15 cellular contexts compared by ENCODE assay signal in the genomic region with DNA sequence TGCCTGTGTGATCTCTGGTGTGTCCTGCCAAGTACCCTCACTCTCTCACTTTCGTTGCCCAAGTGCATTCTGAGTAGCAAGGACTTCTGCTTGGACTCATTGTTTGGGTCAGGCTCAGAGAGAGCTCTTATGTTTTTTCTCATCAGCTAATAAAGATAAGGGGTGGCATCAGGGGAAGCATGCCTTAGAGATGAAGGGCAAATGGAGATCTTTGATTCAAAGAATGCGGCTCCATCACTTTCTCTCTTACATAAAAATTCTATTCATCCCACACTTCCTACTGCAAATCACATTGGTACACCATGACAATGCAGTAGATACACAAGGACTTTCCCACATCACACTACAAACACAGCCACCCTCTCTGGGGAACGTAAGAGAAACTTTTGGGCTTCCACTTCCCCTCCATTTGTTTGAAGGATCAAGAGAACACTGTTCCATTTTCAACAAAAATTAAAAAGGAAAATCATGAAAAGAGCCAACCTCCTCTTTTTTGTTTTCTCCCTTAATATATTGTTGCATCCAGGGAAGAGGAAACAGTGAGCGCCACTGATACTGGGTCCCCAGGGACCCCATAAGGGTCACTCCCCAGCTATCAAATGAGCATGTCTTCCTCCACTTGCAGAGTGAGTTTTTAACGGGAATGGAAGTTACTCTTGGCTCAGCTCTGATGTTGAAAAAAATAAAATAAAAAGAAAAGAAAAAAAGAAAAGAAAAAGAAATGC.
DNase-seq lines count a peak whose midpoint lies in the region; ATAC-seq and TF ChIP-seq lines count a peak whose summit lies in the region.
"Had no signal": no experiment of that assay in that cellular context is flagged by ENCODE, and none has a peak within 500 bp of the region (broad histone marks: within the 10 kb centered on the region; RNA-seq: fewer than 3 reads in every experiment).

No MANE protein-coding gene starts in this region.

- WGBS in esophagus muscularis mucosa = 44% methylated on average over 5 of the region's 5 CpGs

- no peaks in the 10 kb centered on the region for H3K27me3 Mint-ChIP-seq in nephron (ENCODE audit: low read depth)
- H3K27me3 Mint-ChIP-seq in activated CD8-positive, alpha-beta memory T cell treated with anti-CD3 and anti-CD28 coated beads, Interleukin-2, amount 10 ng/mL, durations not matched to agents 7 days and 5 days = peaks cover 30% of the 10 kb centered on the region

- ATAC-seq in activated CD8-positive, alpha-beta memory T cell treated with anti-CD3 and anti-CD28 coated beads, Interleukin-2, amount 10 ng/mL, durations not matched to agents 7 days and 5 days = no peak

- POLR2A ChIA-PET in RWPE1 (lab: Yijun Ruan, JAX; ENCODE audit: low non-redundant PET) = interaction anchor here (0.6 kb wide), 1 partner anchor 19 kb away, joined by 3 read pairs; no protein-coding TSS in a partner anchor

- H3K36me3 ChIP-seq in esophagus muscularis mucosa = no peaks in the 10 kb centered on the region
- H3K36me3 ChIP-seq in tibial artery = no peaks in the 10 kb centered on the region
- H3K36me3 ChIP-seq: SJSA1 had no signal

- no peak for TF ChIP-seq CTCF in esophagus muscularis mucosa (IDR thresholded peaks at IDR 0.05)
- TF ChIP-seq CTCF in nephron (IDR thresholded peaks at IDR 0.05; ENCODE audit: unreplicated experiment in 3 of 3) = no peak
- no peak for TF ChIP-seq CTCF in tibial artery (IDR thresholded peaks at IDR 0.05)
- no peak for TF ChIP-seq CTCF in RWPE1 (conservative IDR thresholded peaks at IDR 0.05; ENCODE audit: low read depth)

- no peak for TF ChIP-seq POLR2A in esophagus muscularis mucosa (IDR thresholded peaks at IDR 0.05; ENCODE audit: low read depth)

- H3K4me3 Mint-ChIP-seq in nephron = no peak overlapping the region
- no peak overlapping the region for H3K4me3 Mint-ChIP-seq in activated CD8-positive, alpha-beta memory T cell treated with anti-CD3 and anti-CD28 coated beads, Interleukin-2, amount 10 ng/mL, durations not matched to agents 7 days and 5 days
- H3K4me3 Mint-ChIP-seq: T-helper 2 cell treated with Interferon-gamma antibody and Interleukin-4, amounts not matched to agents 5 μg/mL and 100 μg/mL, for 36 hours had no signal

- H3K27ac Mint-ChIP-seq in nephron = peak overlapping the region in 2 of 3 experiments; percentile 34 to 39
- H3K27ac Mint-ChIP-seq in activated CD8-positive, alpha-beta memory T cell treated with anti-CD3 and anti-CD28 coated beads, Interleukin-2, amount 10 ng/mL, durations not matched to agents 7 days and 5 days = no peak overlapping the region
- H3K27ac Mint-ChIP-seq: T-helper 2 cell treated with Interferon-gamma antibody and Interleukin-4, amounts not matched to agents 5 μg/mL and 100 μg/mL, for 36 hours had no signal

- CTCF ChIA-PET in activated CD8-positive, alpha-beta memory T cell treated with anti-CD3 and anti-CD28 coated beads, Interleukin-2, amount 10 ng/mL, durations not matched to agents 7 days and 5 days (lab: Charles Lee) = no interaction called here
- CTCF ChIA-PET in RWPE1 (lab: Yijun Ruan, JAX) = interaction anchor here (0.7 kb wide), 2 partner anchors 383 to 401 kb away, joined by 3 to 4 read pairs; no protein-coding TSS in a partner anchor

- H3K9me3 Mint-ChIP-seq in nephron = no peaks in the 10 kb centered on the region
- H3K9me3 Mint-ChIP-seq in activated CD8-positive, alpha-beta memory T cell treated with anti-CD3 and anti-CD28 coated beads, Interleukin-2, amount 10 ng/mL, durations not matched to agents 7 days and 5 days (ENCODE audit: low read depth) = no peaks in the 10 kb centered on the region
- H3K9me3 Mint-ChIP-seq: T-helper 2 cell treated with Interferon-gamma antibody and Interleukin-4, amounts not matched to agents 5 μg/mL and 100 μg/mL, for 36 hours had no signal

- TF ChIP-seq EP300 in esophagus muscularis mucosa (IDR thresholded peaks at IDR 0.05) = no peak

- H3K27me3 ChIP-seq in esophagus muscularis mucosa (no peaks in the 10 kb centered on the region), tibial artery (no peaks in the 10 kb centered on the region)
- H3K27me3 ChIP-seq: SJSA1 had no signal

- no peaks in the 10 kb centered on the region for H3K36me3 Mint-ChIP-seq in nephron (ENCODE audit: low read depth)
- no peaks in the 10 kb centered on the region for H3K36me3 Mint-ChIP-seq in activated CD8-positive, alpha-beta memory T cell treated with anti-CD3 and anti-CD28 coated beads, Interleukin-2, amount 10 ng/mL, durations not matched to agents 7 days and 5 days

- intact Hi-C loops in esophagus muscularis mucosa (cut with DNase I) = no loop called here
- intact Hi-C loops in tibial artery (cut with DNase I; ENCODE audit: low total_unique reads) = no loop called here

- peaks cover 39% of the 10 kb centered on the region for H3K4me1 Mint-ChIP-seq in nephron
- no peaks in the 10 kb centered on the region for H3K4me1 Mint-ChIP-seq in activated CD8-positive, alpha-beta memory T cell treated with anti-CD3 and anti-CD28 coated beads, Interleukin-2, amount 10 ng/mL, durations not matched to agents 7 days and 5 days

- peak overlapping the region; percentile 67 to 80 (median 77) for H3K27ac ChIP-seq in esophagus muscularis mucosa (replicated peaks in 1 of 4)
- H3K27ac ChIP-seq in tibial artery = peak overlapping the region; percentile 88 to 91
- H3K27ac ChIP-seq in RWPE1 = no peak overlapping the region
- H3K27ac ChIP-seq: SJSA1 had no signal

- no peaks in the 10 kb centered on the region for H3K9me3 ChIP-seq in esophagus muscularis mucosa
- H3K9me3 ChIP-seq in tibial artery = no peaks in the 10 kb centered on the region
- H3K9me3 ChIP-seq: Caco-2, SJSA1 had no signal

- peaks cover 25 to 45% (median 44%) of the 10 kb centered on the region in 4 donors for H3K4me1 ChIP-seq in esophagus muscularis mucosa
- peaks cover 0 to 69% (median 37%) of the 10 kb centered on the region in 4 donors for H3K4me1 ChIP-seq in tibial artery
- H3K4me1 ChIP-seq: Caco-2, SJSA1 had no signal

- no peak overlapping the region for H3K4me3 ChIP-seq in esophagus muscularis mucosa
- H3K4me3 ChIP-seq in tibial artery = no peak overlapping the region
- H3K4me3 ChIP-seq: SJSA1 had no signal

- DNase-seq in LHCN-M2 (ENCODE audit: low read depth) (peak; percentile 41), esophagus muscularis mucosa (ENCODE audit: extremely low spot score) (no peak), tibial artery (no peak), amniotic stem cell (lab: John Stamatoyannopoulos, UW) (no peak), RWPE1 (ENCODE audit: low spot score) (no peak)
- no peak for DNase-seq in activated CD4-positive, alpha-beta T cell treated with anti-CD3 and anti-CD28 coated beads for 4 hours
- no peak for DNase-seq in activated CD8-positive, alpha-beta memory T cell treated with anti-CD3 and anti-CD28 coated beads, Interleukin-2, amount 10 ng/mL, durations not matched to agents 7 days and 5 days
- DNase-seq: Caco-2; cerebellar nuclear complex; NCI-H187 treated with DMSO at 0.1 percent for 48 hours; NCI-H524; stimulated activated naive CD4-positive, alpha-beta T cell treated with Interleukin-2 at 50 U/mL for 16 hours had no signal
